ENCODE assay signal across 22 cellular contexts in the genomic region with DNA sequence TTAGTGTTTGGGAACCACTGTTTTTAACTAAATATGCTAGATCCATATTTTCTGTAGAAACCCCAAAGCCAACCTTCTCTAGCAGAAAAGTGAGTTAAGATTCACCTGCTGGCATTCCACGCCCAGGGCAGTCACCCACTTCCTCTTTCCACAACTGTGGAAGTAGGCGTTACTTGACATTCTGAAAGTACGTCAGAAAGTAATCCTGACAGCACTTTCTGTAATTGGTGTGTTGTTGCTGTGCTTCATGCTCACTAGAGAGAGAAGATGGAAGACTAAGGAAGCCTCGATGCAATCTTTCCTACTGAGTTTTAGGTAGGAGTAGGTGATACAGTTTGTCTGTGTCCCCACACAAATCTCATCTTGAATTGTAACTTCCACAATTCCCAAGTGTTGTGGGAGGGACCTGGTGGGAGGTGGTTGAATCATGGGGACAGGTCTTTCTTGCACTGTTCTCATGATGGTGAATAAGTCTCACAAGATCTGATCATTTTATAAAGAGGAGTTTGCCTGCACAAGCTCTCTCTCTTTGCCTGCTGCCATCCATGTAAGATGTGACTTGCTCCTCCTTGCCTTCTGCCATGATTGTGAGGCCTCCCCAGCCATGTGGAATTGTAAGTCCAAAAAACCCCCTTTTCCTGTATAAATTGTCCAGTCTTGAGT.
DNase-seq lines count a peak whose midpoint lies in the region; ATAC-seq and TF ChIP-seq lines count a peak whose summit lies in the region.
"Had no signal": no experiment of that assay in that cellular context is flagged by ENCODE, and none has a peak within 500 bp of the region (broad histone marks: within the 10 kb centered on the region; RNA-seq: fewer than 3 reads in every experiment).

No MANE protein-coding gene starts in this region.

- peak overlapping the region; percentile 77 for H3K27ac ChIP-seq in neural cell (ENCODE audit: low read length)
- H3K27ac ChIP-seq in RWPE1 = no peak overlapping the region
- H3K27ac ChIP-seq in right cardiac atrium (ENCODE audit: low read length) = no peak overlapping the region
- H3K27ac ChIP-seq: GM23248, hepatocyte, KMS-11, suprapubic skin had no signal

- no peaks in the 10 kb centered on the region for H3K4me1 ChIP-seq in right cardiac atrium (ENCODE audit: control insufficient read depth, insufficient read depth, low read length)
- H3K4me1 ChIP-seq: suprapubic skin had no signal

- peaks cover 25% of the 10 kb centered on the region for H3K36me3 Mint-ChIP-seq in WTC11
- H3K36me3 Mint-ChIP-seq: CD14-positive monocyte had no signal

- no peak for TF ChIP-seq RAD21 in neural cell (conservative IDR thresholded peaks at IDR 0.05)

- H3K27me3 ChIP-seq in neural cell (ENCODE audit: insufficient read depth, low read depth, low read length) (no peaks in the 10 kb centered on the region), right cardiac atrium (ENCODE audit: control insufficient read depth, insufficient read depth) (no peaks in the 10 kb centered on the region)
- H3K27me3 ChIP-seq: hepatocyte, suprapubic skin had no signal

- peak overlapping the region; percentile 65; the same call in 1 of the 2 replicates for H3K27ac Mint-ChIP-seq in WTC11
- H3K27ac Mint-ChIP-seq: activated T-helper 2 cell treated with anti-CD3 and anti-CD28 coated beads, Interferon-gamma antibody, Interleukin-2, Interleukin-4, amounts not matched to agents 10 μg/mL and 5 μg/mL and 100 μg/mL, durations not matched to agents 14 hours and 24 hours and 36 hours; nephron had no signal

- peaks cover 2% of the 10 kb centered on the region; the same call in 1 of the 2 replicates for H3K27me3 Mint-ChIP-seq in WTC11 (ENCODE audit: low read depth)

- peaks cover 28% of the 10 kb centered on the region for H3K9me3 Mint-ChIP-seq in WTC11

- H3K9me2 ChIP-seq in neural cell (ENCODE audit: insufficient read depth, low read length) = no peaks in the 10 kb centered on the region

- H2AFZ ChIP-seq in neural cell (ENCODE audit: low read depth, low read length) = no peak overlapping the region
- H2AFZ ChIP-seq: GM23248, hepatocyte had no signal

- H3F3A ChIP-seq in neural cell (ENCODE audit: insufficient read depth, low read length, poor library complexity, severe bottlenecking) = peaks cover 10% of the 10 kb centered on the region

- H3K4me3 Mint-ChIP-seq in WTC11 = no peak overlapping the region
- H3K4me3 Mint-ChIP-seq: CD14-positive monocyte, nephron had no signal

- no peaks in the 10 kb centered on the region for H3K79me2 ChIP-seq in neural cell (replicated peaks; ENCODE audit: insufficient read depth, low read length)
- H3K79me2 ChIP-seq: hepatocyte had no signal

- ATAC-seq in GM18511 (IDR thresholded peaks at IDR 0.05; ENCODE audit: unreplicated experiment) = peak; percentile 61
- peak; percentile 73 for ATAC-seq in HG03342 (IDR thresholded peaks at IDR 0.05; ENCODE audit: unreplicated experiment)
- no peak for ATAC-seq in WTC11
- ATAC-seq in HG02588 (IDR thresholded peaks at IDR 0.05; ENCODE audit: unreplicated experiment) = no peak
- no peak for ATAC-seq in right cardiac atrium

- no peaks in the 10 kb centered on the region for H4K20me1 ChIP-seq in neural cell (ENCODE audit: insufficient read depth)

- H3K36me3 ChIP-seq in neural cell (ENCODE audit: insufficient read depth, low read length) = no peaks in the 10 kb centered on the region
- H3K36me3 ChIP-seq: suprapubic skin had no signal

- CTCF ChIA-PET in WTC11 (lab: Charles Lee) (interaction anchor here (0.8 kb wide), 1 partner anchor 500 kb away, joined by 3 read pairs; no protein-coding TSS in a partner anchor), RWPE1 (lab: Yijun Ruan, JAX) (no interaction called here)

- H3K9me3 ChIP-seq in neural cell (ENCODE audit: low read length) (no peaks in the 10 kb centered on the region), right cardiac atrium (ENCODE audit: control insufficient read depth, low read length) (no peaks in the 10 kb centered on the region)
- H3K9me3 ChIP-seq: suprapubic skin had no signal

- H3K9ac ChIP-seq in neural cell (ENCODE audit: low read length) = peak overlapping the region; percentile 25
- H3K9ac ChIP-seq: GM23248, KMS-11 had no signal

- no peak overlapping the region for H3K4me3 ChIP-seq in neural cell (ENCODE audit: low read length)
- no peak overlapping the region for H3K4me3 ChIP-seq in right cardiac atrium (ENCODE audit: low read length)
- H3K4me3 ChIP-seq: GM23248, hepatocyte, suprapubic skin had no signal

- no peak for TF ChIP-seq EP300 in neural cell (conservative IDR thresholded peaks at IDR 0.05; ENCODE audit: poor library complexity, severe bottlenecking)

- TF ChIP-seq CTCF in WTC11 (IDR thresholded peaks at IDR 0.05) (no peak), neural cell (IDR thresholded peaks at IDR 0.05; ENCODE audit: poor library complexity, severe bottlenecking) (no peak), RWPE1 (conservative IDR thresholded peaks at IDR 0.05; ENCODE audit: low read depth) (no peak)

- DNase-seq in WTC11 (ENCODE audit: low spot score) (no peak), RWPE1 (ENCODE audit: low spot score) (no peak), right cardiac atrium (no peak), activated T-cell treated with anti-CD3 and anti-CD28 coated beads for 4 hours (no peak)
- DNase-seq: activated CD4-positive, alpha-beta T cell treated with anti-CD3 and anti-CD28 coated beads for 4 hours; cerebellar nuclear complex; effector CD4-positive, alpha-beta T cell; foreskin fibroblast; GM23248; NCI-H1092; NCI-H187 treated with DMSO at 0.1 percent for 48 hours; NCI-H226 had no signal

- POLR2A ChIA-PET in WTC11 (lab: Charles Lee) = no interaction called here
- POLR2A ChIA-PET in RWPE1 (lab: Yijun Ruan, JAX; ENCODE audit: low non-redundant PET) = no interaction called here

- H3K4me1 Mint-ChIP-seq in WTC11 = peaks cover 37% of the 10 kb centered on the region
- H3K4me1 Mint-ChIP-seq: CD14-positive monocyte had no signal

- H3K4me2 ChIP-seq in neural cell (ENCODE audit: low read length) = peak overlapping the region; percentile 37
- H3K4me2 ChIP-seq: hepatocyte, KMS-11 had no signal

- 84% methylated on average over 4 of the region's 4 CpGs for WGBS in right cardiac atrium

- intact Hi-C loops in right cardiac atrium (cut with DNase I) = no loop called here

TF ChIP-seq in WTC11, 78 proteins besides CTCF, POLR2A, EP300 and RAD21 (continues in another document):
- TF ChIP-seq ELF4 (CRISPR knock-in tag; IDR thresholded peaks at IDR 0.05; ENCODE audit: low read depth) (no peak), ATF1 (CRISPR knock-in tag; IDR thresholded peaks at IDR 0.05) (no peak), IRF1 (CRISPR knock-in tag; IDR thresholded peaks at IDR 0.05) (no peak), HMGXB4 (CRISPR knock-in tag; IDR thresholded peaks at IDR 0.05) (no peak), JAZF1 (CRISPR knock-in tag; IDR thresholded peaks at IDR 0.05) (no peak)

TF ChIP-seq in neural cell, 6 proteins besides CTCF, POLR2A, EP300 and RAD21:
- no peak for TF ChIP-seq SMC3 (conservative IDR thresholded peaks at IDR 0.05; ENCODE audit: poor library complexity)
- TF ChIP-seq EZH2 (IDR thresholded peaks at IDR 0.05; ENCODE audit: borderline replicate concordance, insufficient read depth, low read length, poor library complexity, severe bottlenecking) = no peak
- TF ChIP-seq REST (IDR thresholded peaks at IDR 0.05; ENCODE audit: borderline replicate concordance) = no peak
- TF ChIP-seq TAF1 (IDR thresholded peaks at IDR 0.05; ENCODE audit: low read depth) = no peak
- no peak for TF ChIP-seq MXI1 (conservative IDR thresholded peaks at IDR 0.05; ENCODE audit: poor library complexity, severe bottlenecking)
- no peak for TF ChIP-seq POLR2AphosphoS5 (IDR thresholded peaks at IDR 0.05)

Comparison
In these comparisons a context has a peak if more than half of its experiments do, and no peak if none do; other contexts are left out.
1. ATAC-seq: peak in GM18511 (single experiment) and HG03342 (single experiment); none in WTC11 (single experiment), HG02588 (single experiment) and right cardiac atrium (0 of 2).